ENCODE assay signal across 11 cellular contexts in genomic region chr3:142866841-142867631, GRCh38. TPM values are rescaled to one million over a fixed set of nuclear protein-coding genes. Genes with fewer than 3 reads are reported as not detected.
DNase-seq lines count a peak whose midpoint lies in the region; ATAC-seq and TF ChIP-seq lines count a peak whose summit lies in the region.
"Had no signal": no experiment of that assay in that cellular context is flagged by ENCODE, and none has a peak within 500 bp of the region (broad histone marks: within the 10 kb centered on the region; RNA-seq: fewer than 3 reads in every experiment).

No MANE protein-coding gene starts in this region.

- no peak overlapping the region; a peak in 1 of 4 replicates for H3K4me3 ChIP-seq in SK-N-SH (ENCODE audit: low read depth in 2 of 2, low read length in 1 of 2)
- no peak overlapping the region for H3K4me3 ChIP-seq in spleen

- no peak overlapping the region for H3K27ac ChIP-seq in SK-N-SH (ENCODE audit: low read depth in 2 of 2, low read length in 1 of 2)
- H3K27ac ChIP-seq in spleen, result no peak overlapping the region
- H3K27ac ChIP-seq: neutrophil had no signal

- no peak overlapping the region for H3K4me2 ChIP-seq in SK-N-SH

- peaks cover 4 to 14% of the 10 kb centered on the region in 2 experiments; a peak in 3 of 4 replicates for H3K4me1 ChIP-seq in SK-N-SH (ENCODE audit: control insufficient read depth in 1 of 2, insufficient read depth in 2 of 2, low read depth in 1 of 2, low read length in 1 of 2)
- peaks cover 0 to 5% (median 0%) of the 10 kb centered on the region in 6 donors for H3K4me1 ChIP-seq in spleen

- no peaks in the 10 kb centered on the region for H3K36me3 ChIP-seq in SK-N-SH (replicated peaks in 1 of 2; ENCODE audit: control insufficient read depth in 1 of 2, insufficient read depth in 2 of 2, low read length in 1 of 2)
- H3K36me3 ChIP-seq in spleen, result no peaks in the 10 kb centered on the region
- H3K36me3 ChIP-seq: neutrophil had no signal

- no peak for TF ChIP-seq RAD21 in SK-N-SH (IDR thresholded peaks at IDR 0.05; ENCODE audit: low read length)

- H3K9me3 ChIP-seq in SK-N-SH (no peaks in the 10 kb centered on the region), spleen (no peaks in the 10 kb centered on the region)
- H3K9me3 ChIP-seq: neutrophil had no signal

- no peaks in the 10 kb centered on the region for H4K20me1 ChIP-seq in SK-N-SH (ENCODE audit: insufficient read depth)

- TF ChIP-seq CTCF in SK-N-SH (IDR thresholded peaks at IDR 0.05), result peak; percentile 43
- no peak for TF ChIP-seq CTCF in spleen (IDR thresholded peaks at IDR 0.05 in 8 of 11, conservative IDR thresholded peaks at IDR 0.05 in 3 of 11)

- H3K4me3 Mint-ChIP-seq in immature natural killer cell, result no peak overlapping the region
- H3K4me3 Mint-ChIP-seq: CD8-positive, alpha-beta memory T cell had no signal

- POLR2A ChIA-PET in SK-N-SH (lab: Yijun Ruan, JAX), result no interaction called here

- WGBS in SK-N-SH (ENCODE audit: low lambda C conversion rate), result 41% methylated on average over 9 of the region's 9 CpGs
- WGBS in spleen, 5 donors, result 63 to 86% (median 80%) methylated on average over 9 of the region's 9 CpGs

- no peaks in the 10 kb centered on the region for H3K79me2 ChIP-seq in SK-N-SH (ENCODE audit: insufficient read depth)

- CTCF ChIA-PET in SK-N-SH (lab: Yijun Ruan, JAX), result interaction anchor here (0.6 to 2.0 kb wide), 6 partner anchors 10 to 249 kb away, joined by 3 to 6 read pairs (median 3); no protein-coding TSS in a partner anchor

- H3K9ac ChIP-seq in SK-N-SH, result no peak overlapping the region

- H3K9me3 Mint-ChIP-seq in immature natural killer cell, result no peaks in the 10 kb centered on the region
- H3K9me3 Mint-ChIP-seq: CD8-positive, alpha-beta memory T cell had no signal

- 0 out of 2 replicates have a peak overlapping the region, but pooled peaks have one; percentile 49 for H2AFZ ChIP-seq in SK-N-SH (ENCODE audit: low read depth)

- H3K36me3 Mint-ChIP-seq in immature natural killer cell, result no peaks in the 10 kb centered on the region

- H3K27ac Mint-ChIP-seq in immature natural killer cell, result no peak overlapping the region
- H3K27ac Mint-ChIP-seq: CD8-positive, alpha-beta memory T cell had no signal

- no peak for TF ChIP-seq POLR2A in spleen (IDR thresholded peaks at IDR 0.05)

- no peaks in the 10 kb centered on the region for H3K27me3 ChIP-seq in SK-N-SH (ENCODE audit: insufficient read depth)
- peaks cover 0 to 7% (median 0%) of the 10 kb centered on the region in 7 donors for H3K27me3 ChIP-seq in spleen (replicated peaks in 1 of 7)
- H3K27me3 ChIP-seq: neutrophil had no signal

- H3K4me1 Mint-ChIP-seq in immature natural killer cell, result no peaks in the 10 kb centered on the region

- intact Hi-C loops in spleen (cut with DNase I; ENCODE audit: low total_unique reads), result no loop called here

- peaks cover 0 to 6% (median 6%) of the 10 kb centered on the region in 3 donors for H3K27me3 Mint-ChIP-seq in immature natural killer cell (ENCODE audit: low read depth in 3 of 3)

- peak; percentile 56 for DNase-seq in DMS153 treated with DMSO at 0.1 percent for 48 hours (lab: John Stamatoyannopoulos, UW; ENCODE audit: unreplicated experiment)
- DNase-seq in NCI-H1417 treated with DMSO at 0.1 percent for 48 hours (lab: John Stamatoyannopoulos, UW), result peak; percentile 53
- DNase-seq in SK-N-SH, result no peak
- peak; percentile 7 for DNase-seq in iris pigment epithelial cell (ENCODE audit: low read depth)
- DNase-seq in spleen, result no peak
- no peak for DNase-seq in SKM-1 (lab: John Stamatoyannopoulos, UW; ENCODE audit: unreplicated experiment)
- DNase-seq in immature natural killer cell, result no peak
- DNase-seq: CD8-positive, alpha-beta memory T cell; foreskin fibroblast had no signal

- no peaks in the 10 kb centered on the region for H3F3A ChIP-seq in SK-N-SH (replicated peaks; ENCODE audit: insufficient read depth)

- ATAC-seq in GM19324 (IDR thresholded peaks at IDR 0.05; ENCODE audit: low FRiP score, unreplicated experiment), result no peak

- no peaks in the 10 kb centered on the region for H3K9me2 ChIP-seq in SK-N-SH

- TF ChIP-seq EP300 in SK-N-SH (IDR thresholded peaks at IDR 0.05; ENCODE audit: borderline replicate concordance in 1 of 2, low read depth in 1 of 2, low read length in 1 of 2), result no peak

TF ChIP-seq in SK-N-SH, 30 proteins besides CTCF, POLR2A, EP300 and RAD21:
- TF ChIP-seq ELF1 (IDR thresholded peaks at IDR 0.05) (no peak), REST (IDR thresholded peaks at IDR 0.05; ENCODE audit: low read depth, low read length) (no peak), PBX3 (IDR thresholded peaks at IDR 0.05) (0 out of 2 replicates have a peak, but pooled peaks have one; percentile 15)
TF ChIP-seq in SK-N-SH: peak in this region for 1.

RNA-seq across cellular contexts. Expression of gene PCOLCE2, which starts 21.8 kb away (rescaled TPM):
- polyA plus RNA-seq in SK-N-SH (2012; rRNA removed) (22.2 and 25.4 TPM in 2 replicates), spleen (10 to 100 TPM in 1 of 3 donors, 1 to 10 TPM in 2; 8.9 to 18.2 (median 9.1) TPM), immature natural killer cell (not detected)
- polyA plus RNA-seq in SK-N-SH (2012; cell fraction: cytosol; rRNA removed), result 26.6 and 26.8 TPM in 2 replicates
- polyA plus RNA-seq in SK-N-SH (2012; cell fraction: nucleus; rRNA removed), result 15.3 and 18.2 TPM in 2 replicates
- 1 to 10 TPM; 1.8 to 8.4 (median 4.9) TPM for total RNA-seq in spleen
- total RNA-seq: CD8-positive, alpha-beta memory T cell had no signal
- polyA plus RNA-seq: CD8-positive, alpha-beta memory T cell had no signal

Comparison
In these comparisons a context has a peak if more than half of its experiments do, and no peak if none do; other contexts are left out.
1. DNase-seq: peak in DMS153 treated with DMSO at 0.1 percent for 48 hours (single experiment), NCI-H1417 treated with DMSO at 0.1 percent for 48 hours (single experiment) and iris pigment epithelial cell (single experiment); none in SK-N-SH (single experiment), spleen (single experiment), SKM-1 (single experiment) and immature natural killer cell (0 of 3).
2. RNA of gene PCOLCE2, which starts 21.8 kb away (polyA plus RNA-seq): 15.3 to 26.8 TPM in SK-N-SH and 8.9 to 18.2 TPM in spleen; not detected in immature natural killer cell; every median in the first group is over 4 times any median in the second.